ENCODE assay signal across 8 cellular contexts in the genomic region with DNA sequence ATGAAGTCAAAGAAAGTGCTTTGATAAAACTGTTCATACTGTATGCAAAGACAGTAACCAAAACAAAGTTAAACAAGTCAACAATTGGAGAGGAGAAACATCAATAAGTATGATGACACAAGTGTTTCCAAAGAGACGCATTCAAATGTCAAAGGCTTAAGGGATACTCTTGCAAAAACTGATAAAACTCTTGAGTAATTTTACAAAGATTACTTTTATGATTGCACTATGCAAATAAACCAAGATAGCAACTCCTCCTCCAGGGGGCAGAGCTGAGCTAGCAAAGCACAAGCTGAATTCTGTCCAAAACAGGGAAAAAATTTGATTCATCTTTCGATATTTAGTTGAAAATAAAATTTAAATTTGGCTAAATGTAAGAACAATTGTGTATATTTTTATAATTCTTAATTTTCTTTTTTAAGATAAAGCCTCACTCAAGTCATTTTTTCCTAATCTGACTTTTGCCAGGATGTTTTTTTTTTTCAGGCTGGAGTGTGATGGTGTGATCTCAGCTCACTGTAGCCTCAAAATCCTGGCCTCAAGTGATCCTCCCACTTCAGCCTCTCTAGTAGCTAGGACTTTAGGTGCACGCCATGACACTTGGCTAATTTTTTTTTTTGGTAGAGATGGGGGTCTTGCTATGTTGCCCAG.
A peak's percentile ranks its signal among the peaks of the same experiment; 100 is the strongest.
DNase-seq lines count a peak whose midpoint lies in the region; ATAC-seq and TF ChIP-seq lines count a peak whose summit lies in the region.

No MANE protein-coding gene starts in this region.

- POLR2A ChIA-PET in BJ (lab: Charles Lee), result no interaction called here
- POLR2A ChIA-PET in WTC11 (lab: Charles Lee), result interaction anchor here (0.7 kb wide), 1 partner anchor 88 kb away, joined by 3 read pairs; no protein-coding TSS in a partner anchor
- POLR2A ChIA-PET in naive thymus-derived CD8-positive, alpha-beta T cell (lab: Charles Lee), result no interaction called here

- H3K36me3 Mint-ChIP-seq in WTC11, result no peaks in the 10 kb centered on the region
- no peaks in the 10 kb centered on the region for H3K36me3 Mint-ChIP-seq in effector memory CD8-positive, alpha-beta T cell (ENCODE audit: insufficient read depth)
- H3K36me3 Mint-ChIP-seq in naive thymus-derived CD8-positive, alpha-beta T cell, result no peaks in the 10 kb centered on the region

- no peak overlapping the region for H3K27ac Mint-ChIP-seq in WTC11
- no peak overlapping the region for H3K27ac Mint-ChIP-seq in effector memory CD8-positive, alpha-beta T cell
- H3K27ac Mint-ChIP-seq in naive thymus-derived CD8-positive, alpha-beta T cell, result no peak overlapping the region

- H3K9me3 Mint-ChIP-seq in WTC11, result no peaks in the 10 kb centered on the region
- H3K9me3 Mint-ChIP-seq in effector memory CD8-positive, alpha-beta T cell, result no peaks in the 10 kb centered on the region
- H3K9me3 Mint-ChIP-seq in naive thymus-derived CD8-positive, alpha-beta T cell, result no peaks in the 10 kb centered on the region

- no peak for DNase-seq in BJ (ENCODE audit: low read depth)
- DNase-seq in WTC11 (ENCODE audit: low spot score), result peak; percentile 52
- peak; percentile 12 to 30 (median 21) for DNase-seq in effector memory CD8-positive, alpha-beta T cell
- DNase-seq in naive thymus-derived CD8-positive, alpha-beta T cell, result peak in 8 of 10 donors; percentile 15 to 64 (median 27)
- no peak for DNase-seq in posterior vena cava (ENCODE audit: low spot score)
- no peak for DNase-seq in NCI-H187 treated with DMSO at 0.1 percent for 48 hours (lab: John Stamatoyannopoulos, UW)

- no peaks in the 10 kb centered on the region for H4K20me1 ChIP-seq in KMS-11 (ENCODE audit: insufficient read depth)

- no peak overlapping the region for H3K4me3 ChIP-seq in BJ (ENCODE audit: low read depth, low read length)
- H3K4me3 ChIP-seq in KMS-11 (IDR thresholded peaks at IDR 0.05; ENCODE audit: insufficient read depth, low read depth, low read length), result no peak overlapping the region

- no peak overlapping the region for H3K4me3 Mint-ChIP-seq in WTC11
- no peak overlapping the region for H3K4me3 Mint-ChIP-seq in effector memory CD8-positive, alpha-beta T cell
- no peak overlapping the region for H3K4me3 Mint-ChIP-seq in naive thymus-derived CD8-positive, alpha-beta T cell

- H3K9ac ChIP-seq in KMS-11, result no peak overlapping the region

- peaks cover 12% of the 10 kb centered on the region for H3K4me1 Mint-ChIP-seq in WTC11
- H3K4me1 Mint-ChIP-seq in effector memory CD8-positive, alpha-beta T cell (ENCODE audit: low read depth in 2 of 2), result no peaks in the 10 kb centered on the region
- no peaks in the 10 kb centered on the region for H3K4me1 Mint-ChIP-seq in naive thymus-derived CD8-positive, alpha-beta T cell

- CTCF ChIA-PET in BJ (lab: Yijun Ruan, JAX) (interaction anchor here (0.6 to 2.3 kb wide), 9 partner anchors 10 to 168 kb away, joined by 3 to 15 read pairs (median 4); no protein-coding TSS in a partner anchor), WTC11 (lab: Charles Lee) (interaction anchor here (0.6 to 2.1 kb wide), 16 partner anchors 9 to 682 kb away, joined by 3 to 9 read pairs (median 4); no protein-coding TSS in a partner anchor)

- ATAC-seq in GM18520 (IDR thresholded peaks at IDR 0.05; ENCODE audit: unreplicated experiment) (peak; percentile 37), WTC11 (no peak)
- ATAC-seq in effector memory CD8-positive, alpha-beta T cell (replicated peaks), result no peak
- no peak for ATAC-seq in naive thymus-derived CD8-positive, alpha-beta T cell

- H3K4me2 ChIP-seq in KMS-11, result no peak overlapping the region

- TF ChIP-seq CTCF in BJ (IDR thresholded peaks at IDR 0.05; ENCODE audit: insufficient read depth, low read depth, low read length) (peak; percentile 81), KMS-11 (conservative IDR thresholded peaks at IDR 0.05; ENCODE audit: low read depth, low read length) (peak; percentile 50), WTC11 (IDR thresholded peaks at IDR 0.05) (peak; percentile 64)

- H3K4me1 ChIP-seq in KMS-11 (ENCODE audit: low read depth, poor library complexity, severe bottlenecking), result no peaks in the 10 kb centered on the region

- no peaks in the 10 kb centered on the region for H3K27me3 Mint-ChIP-seq in WTC11 (ENCODE audit: low read depth)
- H3K27me3 Mint-ChIP-seq in effector memory CD8-positive, alpha-beta T cell, result peaks cover 23 to 32% of the 10 kb centered on the region in 2 donors
- H3K27me3 Mint-ChIP-seq in naive thymus-derived CD8-positive, alpha-beta T cell, result peaks cover 0 to 7% (median 2%) of the 10 kb centered on the region in 5 donors

- H2AFZ ChIP-seq in KMS-11 (ENCODE audit: low read depth), result no peak overlapping the region

- H3K36me3 ChIP-seq in BJ (ENCODE audit: control insufficient read depth, insufficient read depth, low read length), result no peaks in the 10 kb centered on the region
- no peaks in the 10 kb centered on the region for H3K36me3 ChIP-seq in KMS-11 (ENCODE audit: insufficient read depth)

- no peak overlapping the region for H3K27ac ChIP-seq in KMS-11

- intact Hi-C loops in posterior vena cava (cut with DNase I), result loop anchor here in 1 of 2 donors (1.0 kb wide), 1 partner anchor 9 kb away; no protein-coding TSS in a partner anchor

- no peaks in the 10 kb centered on the region for H3K79me2 ChIP-seq in KMS-11 (ENCODE audit: insufficient read depth, low read depth)

- H3K27me3 ChIP-seq in BJ (ENCODE audit: control insufficient read depth, insufficient read depth, low read length), result no peaks in the 10 kb centered on the region
- no peaks in the 10 kb centered on the region for H3K27me3 ChIP-seq in KMS-11 (ENCODE audit: insufficient read depth, low read depth)

TF ChIP-seq in WTC11, 78 proteins besides CTCF, POLR2A, EP300 and RAD21 (continues in another document):
- TF ChIP-seq, protein P1, sequence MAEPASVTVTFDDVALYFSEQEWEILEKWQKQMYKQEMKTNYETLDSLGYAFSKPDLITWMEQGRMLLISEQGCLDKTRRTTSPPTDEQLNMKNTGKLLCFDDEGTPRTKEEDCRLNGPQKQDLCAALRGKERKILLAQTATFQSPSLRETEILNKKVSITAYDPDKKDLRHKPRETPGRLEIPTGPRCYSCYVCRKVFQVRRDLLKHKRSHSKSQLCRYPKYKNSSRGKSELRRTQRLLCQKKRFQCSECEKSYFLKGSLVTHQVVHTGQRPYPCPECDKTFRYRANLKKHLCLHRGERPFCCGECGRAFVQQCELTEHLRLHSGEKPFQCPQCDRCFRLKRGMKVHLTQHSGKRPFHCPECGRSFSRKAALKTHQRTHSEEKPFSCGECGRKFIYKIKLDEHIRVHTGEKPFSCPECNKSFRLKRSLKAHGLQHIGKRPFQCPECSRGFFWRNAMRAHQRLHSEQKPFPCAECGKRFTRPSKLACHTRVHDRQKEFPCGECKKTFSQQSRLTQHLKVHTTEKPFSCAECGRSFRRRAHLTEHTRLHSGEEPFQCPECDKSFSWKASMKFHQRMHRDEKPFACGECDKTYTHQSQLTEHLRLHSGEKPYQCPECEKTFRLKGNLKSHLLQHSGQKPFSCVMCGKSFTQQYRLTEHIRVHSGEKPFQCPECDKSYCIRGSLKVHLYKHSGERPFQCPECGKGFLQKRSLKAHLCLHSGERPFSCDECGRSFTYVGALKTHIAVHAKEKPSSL (CRISPR knock-in tag; conservative IDR thresholded peaks at IDR 0.05), result no peak
- TF ChIP-seq ZNF671 (CRISPR knock-in tag; IDR thresholded peaks at IDR 0.05), result no peak
- no peak for TF ChIP-seq PRRX2 (CRISPR knock-in tag; IDR thresholded peaks at IDR 0.05)
- TF ChIP-seq NR3C1 (CRISPR knock-in tag; conservative IDR thresholded peaks at IDR 0.05; ENCODE audit: low read depth), result no peak
- TF ChIP-seq ZNF263 (CRISPR knock-in tag; IDR thresholded peaks at IDR 0.05; ENCODE audit: low read depth), result no peak
- TF ChIP-seq, protein P2, sequence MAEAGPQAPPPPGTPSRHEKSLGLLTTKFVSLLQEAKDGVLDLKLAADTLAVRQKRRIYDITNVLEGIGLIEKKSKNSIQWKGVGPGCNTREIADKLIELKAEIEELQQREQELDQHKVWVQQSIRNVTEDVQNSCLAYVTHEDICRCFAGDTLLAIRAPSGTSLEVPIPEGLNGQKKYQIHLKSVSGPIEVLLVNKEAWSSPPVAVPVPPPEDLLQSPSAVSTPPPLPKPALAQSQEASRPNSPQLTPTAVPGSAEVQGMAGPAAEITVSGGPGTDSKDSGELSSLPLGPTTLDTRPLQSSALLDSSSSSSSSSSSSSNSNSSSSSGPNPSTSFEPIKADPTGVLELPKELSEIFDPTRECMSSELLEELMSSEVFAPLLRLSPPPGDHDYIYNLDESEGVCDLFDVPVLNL (CRISPR knock-in tag; IDR thresholded peaks at IDR 0.05; ENCODE audit: borderline replicate concordance, low read depth), result no peak
- TF ChIP-seq MYBL2 (CRISPR knock-in tag; IDR thresholded peaks at IDR 0.05), result no peak
- TF ChIP-seq, protein P3, sequence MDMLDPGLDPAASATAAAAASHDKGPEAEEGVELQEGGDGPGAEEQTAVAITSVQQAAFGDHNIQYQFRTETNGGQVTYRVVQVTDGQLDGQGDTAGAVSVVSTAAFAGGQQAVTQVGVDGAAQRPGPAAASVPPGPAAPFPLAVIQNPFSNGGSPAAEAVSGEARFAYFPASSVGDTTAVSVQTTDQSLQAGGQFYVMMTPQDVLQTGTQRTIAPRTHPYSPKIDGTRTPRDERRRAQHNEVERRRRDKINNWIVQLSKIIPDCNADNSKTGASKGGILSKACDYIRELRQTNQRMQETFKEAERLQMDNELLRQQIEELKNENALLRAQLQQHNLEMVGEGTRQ (CRISPR knock-in tag; IDR thresholded peaks at IDR 0.05), result no peak
- no peak for TF ChIP-seq NR1H2 (CRISPR knock-in tag; IDR thresholded peaks at IDR 0.05)
- no peak for TF ChIP-seq ELF4 (CRISPR knock-in tag; IDR thresholded peaks at IDR 0.05; ENCODE audit: low read depth)
- TF ChIP-seq OVOL2 (CRISPR knock-in tag; IDR thresholded peaks at IDR 0.05; ENCODE audit: borderline replicate concordance), result no peak
- TF ChIP-seq CREB1 (CRISPR knock-in tag; IDR thresholded peaks at IDR 0.05), result no peak
- TF ChIP-seq ETV6 (CRISPR knock-in tag; IDR thresholded peaks at IDR 0.05), result no peak
- TF ChIP-seq, protein P4, sequence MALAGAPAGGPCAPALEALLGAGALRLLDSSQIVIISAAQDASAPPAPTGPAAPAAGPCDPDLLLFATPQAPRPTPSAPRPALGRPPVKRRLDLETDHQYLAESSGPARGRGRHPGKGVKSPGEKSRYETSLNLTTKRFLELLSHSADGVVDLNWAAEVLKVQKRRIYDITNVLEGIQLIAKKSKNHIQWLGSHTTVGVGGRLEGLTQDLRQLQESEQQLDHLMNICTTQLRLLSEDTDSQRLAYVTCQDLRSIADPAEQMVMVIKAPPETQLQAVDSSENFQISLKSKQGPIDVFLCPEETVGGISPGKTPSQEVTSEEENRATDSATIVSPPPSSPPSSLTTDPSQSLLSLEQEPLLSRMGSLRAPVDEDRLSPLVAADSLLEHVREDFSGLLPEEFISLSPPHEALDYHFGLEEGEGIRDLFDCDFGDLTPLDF (CRISPR knock-in tag; IDR thresholded peaks at IDR 0.05), result no peak
- TF ChIP-seq SMAD4 (CRISPR knock-in tag; IDR thresholded peaks at IDR 0.05), result no peak
- TF ChIP-seq, protein P5, sequence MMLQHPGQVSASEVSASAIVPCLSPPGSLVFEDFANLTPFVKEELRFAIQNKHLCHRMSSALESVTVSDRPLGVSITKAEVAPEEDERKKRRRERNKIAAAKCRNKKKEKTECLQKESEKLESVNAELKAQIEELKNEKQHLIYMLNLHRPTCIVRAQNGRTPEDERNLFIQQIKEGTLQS (CRISPR knock-in tag; conservative IDR thresholded peaks at IDR 0.05), result no peak

Comparison
In these comparisons a context has a peak if more than half of its experiments do, and no peak if none do; other contexts are left out.
1. DNase-seq: peak in WTC11 (single experiment), effector memory CD8-positive, alpha-beta T cell (3 of 3) and naive thymus-derived CD8-positive, alpha-beta T cell (8 of 10); none in BJ (single experiment), posterior vena cava (single experiment) and NCI-H187 treated with DMSO at 0.1 percent for 48 hours (single experiment).
2. Peak in every context shown above with its lines, with median percentiles within 50 percentile points of each other: CTCF ChIP-seq.